Comparison of ENCODE assay signal across 34 cellular contexts in genomic region chr13:22939157-22939556, GRCh38.
"Had no signal": no experiment of that assay in that cellular context is flagged by ENCODE, and none has a peak within 500 bp of the region (broad histone marks: within the 10 kb centered on the region; RNA-seq: fewer than 3 reads in every experiment).

No MANE protein-coding gene starts in this region.

- DNase-seq: activated B cell treated with CpG ODN at 0.5 μM for 24 hours; activated CD4-positive, alpha-beta memory T cell treated with anti-CD3 and anti-CD28 coated beads for 36 hours; activated CD4-positive, alpha-beta T cell treated with anti-CD3 and anti-CD28 coated beads for 4 hours; activated CD4-positive, alpha-beta T cell treated with anti-CD3 and anti-CD28 coated beads, Interleukin-2, amount 10 ng/mL, durations not matched to agents 24 days and 14 days; activated CD4-positive, alpha-beta T cell treated with anti-CD3 and anti-CD28 coated beads, Interleukin-2, amount 50 U/mL, for 1 hour; activated CD4-positive, alpha-beta T cell treated with anti-CD3 and anti-CD28 coated beads, Interleukin-2, amount 50 U/mL, for 4 hours; activated CD4-positive, CD25-positive, alpha-beta regulatory T cell treated with anti-CD3 and anti-CD28 coated beads, Interleukin-2, amount 50 U/mL, for 72 hours; activated CD8-positive, alpha-beta memory T cell treated with anti-CD3 and anti-CD28 coated beads, Interleukin-2, amount 50 U/mL, for 4 hours; activated CD8-positive, alpha-beta T cell treated with anti-CD3 and anti-CD28 coated beads for 36 hours; activated effector memory CD4-positive, alpha-beta T cell treated with anti-CD3 and anti-CD28 coated beads, Interleukin-2, amount 50 U/mL, for 16 hours; activated gamma-delta T cell treated with Interleukin-2 at 50 U/mL for 16 hours; activated naive CD4-positive, alpha-beta T cell; activated naive CD4-positive, alpha-beta T cell treated with anti-CD3 and anti-CD28 coated beads for 36 hours; activated naive CD4-positive, alpha-beta T cell treated with anti-CD3 and anti-CD28 coated beads, Interleukin-2, amount 50 U/mL, for 16 hours; activated naive CD8-positive, alpha-beta T cell treated with anti-CD3 and anti-CD28 coated beads for 36 hours; activated T-cell treated with anti-CD3 and anti-CD28 coated beads for 4 hours; activated T-cell treated with anti-CD3 and anti-CD28 coated beads, Interleukin-2, amount 50 U/mL, for 1 hour; activated T-cell treated with anti-CD3 and anti-CD28 coated beads, Interleukin-2, amount 50 U/mL, for 4 hours; activated T-cell treated with anti-CD3 and anti-CD28 coated beads, Interleukin-2, amount 50 U/mL, for 72 hours; adrenal gland; amniotic stem cell; aorta; body of pancreas; brain microvascular endothelial cell; central memory CD4-positive, alpha-beta T cell; T-helper 1 cell; T-helper 2 cell; T-helper 9 cell had no signal

- H3K27ac ChIP-seq: adrenal gland, body of pancreas, brain microvascular endothelial cell, breast epithelium, VCaP had no signal

- H3K27me3 ChIP-seq: adrenal gland, body of pancreas, brain microvascular endothelial cell, breast epithelium had no signal

- ATAC-seq: activated CD8-positive, alpha-beta T cell treated with anti-CD3 and anti-CD28 coated beads for 36 hours; activated naive CD4-positive, alpha-beta T cell treated with anti-CD3 and anti-CD28 coated beads, Interleukin-2, amount 50 U/mL, for 72 hours; activated T-cell treated with anti-CD3 and anti-CD28 coated beads, Interleukin-2, amount 50 U/mL, for 4 hours; activated T-cell treated with anti-CD3 and anti-CD28 coated beads, Interleukin-2, amount 50 U/mL, for 72 hours; activated T-helper 17 cell treated with anti-CD3 and anti-CD28 coated beads, Interleukin-2, amount 50 U/mL, for 72 hours; body of pancreas had no signal

- FAIRE-seq: astrocyte, TTC549 had no signal

- H3K4me3 ChIP-seq: adrenal gland, body of pancreas, breast epithelium had no signal

- H3K36me3 ChIP-seq: adrenal gland, brain microvascular endothelial cell, breast epithelium had no signal

- H3K9me3 ChIP-seq: adrenal gland, body of pancreas, breast epithelium had no signal

- H3K4me1 ChIP-seq: adrenal gland, body of pancreas, breast epithelium had no signal
